In the genomic region with DNA sequence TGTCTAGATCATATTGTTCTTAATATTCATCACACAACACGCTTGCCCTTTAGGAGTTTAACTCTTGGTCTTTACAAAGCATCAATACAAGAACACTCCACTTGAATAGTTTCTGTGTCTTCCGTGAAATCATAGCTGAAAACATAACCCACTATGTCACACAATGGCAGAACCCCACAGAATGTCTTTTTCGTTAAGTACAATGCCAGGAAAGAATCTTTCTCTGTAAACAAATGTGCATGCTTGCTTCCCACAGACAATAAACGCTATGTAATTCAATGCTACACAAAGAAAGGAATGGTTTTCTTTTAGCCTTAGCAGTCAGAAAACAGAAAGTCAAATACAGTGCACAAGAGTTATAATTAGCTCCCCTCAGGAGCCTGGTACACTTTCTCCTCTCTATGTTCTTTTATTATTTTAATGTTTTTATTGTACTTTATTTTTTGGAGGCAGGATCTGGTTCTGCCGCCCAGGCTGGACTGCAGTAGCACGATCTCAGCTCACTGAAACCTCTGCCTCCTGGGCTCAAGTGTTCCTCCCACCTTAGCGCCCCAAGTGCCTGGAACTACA, we compare ENCODE assay signal across 18 cellular contexts.
DNase-seq lines count a peak whose midpoint lies in the region; ATAC-seq and TF ChIP-seq lines count a peak whose summit lies in the region.
"Had no signal": no experiment of that assay in that cellular context is flagged by ENCODE, and none has a peak within 500 bp of the region (broad histone marks: within the 10 kb centered on the region; RNA-seq: fewer than 3 reads in every experiment).

No MANE protein-coding gene starts in this region.

- DNase-seq in DMS79 (lab: John Stamatoyannopoulos, UW) = peak; percentile 8
- peak; percentile 34 for DNase-seq in NCI-H2081 treated with DMSO at 0.1 percent for 48 hours (lab: John Stamatoyannopoulos, UW)
- DNase-seq in astrocyte of the cerebellum (ENCODE audit: low read depth) = peak; percentile 49
- peak; percentile 7 to 44 for DNase-seq in lung microvascular endothelial cell (ENCODE audit: low read depth in 2 of 2)
- no peak for DNase-seq in GM19238 (ENCODE audit: insufficient read length, low spot score)
- no peak for DNase-seq in activated CD8-positive, alpha-beta memory T cell treated with anti-CD3 and anti-CD28 coated beads for 24 hours
- DNase-seq: activated CD4-positive, alpha-beta T cell treated with anti-CD3 and anti-CD28 coated beads, Interleukin-2, amount 10 ng/mL, durations not matched to agents 7 days and 5 days; activated T-cell treated with anti-CD3 and anti-CD28 coated beads, Interleukin-2, amount 50 U/mL, for 72 hours; effector memory CD4-positive, alpha-beta T cell; gastrocnemius medialis; natural killer cell; NCI-H226; Peyer's patch; stimulated activated naive CD4-positive, alpha-beta T cell had no signal

- H3K4me3 ChIP-seq in astrocyte of the cerebellum (ENCODE audit: low read depth, low read length) = no peak overlapping the region
- H3K4me3 ChIP-seq: gastrocnemius medialis, GM12878, Peyer's patch had no signal

- ATAC-seq in HG03571 (IDR thresholded peaks at IDR 0.05; ENCODE audit: unreplicated experiment) (no peak), HG03175 (IDR thresholded peaks at IDR 0.05; ENCODE audit: unreplicated experiment) (no peak)
- ATAC-seq: activated T-cell treated with anti-CD3 and anti-CD28 coated beads, Interleukin-2, amount 50 U/mL, for 72 hours; gastrocnemius medialis; GM12878; natural killer cell; sciatic nerve had no signal

- TF ChIP-seq CTCF in astrocyte of the cerebellum (IDR thresholded peaks at IDR 0.05; ENCODE audit: low read depth, low read length, missing control alignments) = no peak

- in situ Hi-C loops in astrocyte of the cerebellum (cut with HindIII; ENCODE audit: low sequenced_read_pairs) = no loop called here

Comparison
In these comparisons a context has a peak if more than half of its experiments do, and no peak if none do; other contexts are left out.
1. DNase-seq: peak in DMS79 (single experiment), NCI-H2081 treated with DMSO at 0.1 percent for 48 hours (single experiment), astrocyte of the cerebellum (single experiment) and lung microvascular endothelial cell (2 of 2); none in GM19238 (single experiment) and activated CD8-positive, alpha-beta memory T cell treated with anti-CD3 and anti-CD28 coated beads for 24 hours (single experiment).